ENCODE assay signal across 8 cellular contexts in the genomic region with DNA sequence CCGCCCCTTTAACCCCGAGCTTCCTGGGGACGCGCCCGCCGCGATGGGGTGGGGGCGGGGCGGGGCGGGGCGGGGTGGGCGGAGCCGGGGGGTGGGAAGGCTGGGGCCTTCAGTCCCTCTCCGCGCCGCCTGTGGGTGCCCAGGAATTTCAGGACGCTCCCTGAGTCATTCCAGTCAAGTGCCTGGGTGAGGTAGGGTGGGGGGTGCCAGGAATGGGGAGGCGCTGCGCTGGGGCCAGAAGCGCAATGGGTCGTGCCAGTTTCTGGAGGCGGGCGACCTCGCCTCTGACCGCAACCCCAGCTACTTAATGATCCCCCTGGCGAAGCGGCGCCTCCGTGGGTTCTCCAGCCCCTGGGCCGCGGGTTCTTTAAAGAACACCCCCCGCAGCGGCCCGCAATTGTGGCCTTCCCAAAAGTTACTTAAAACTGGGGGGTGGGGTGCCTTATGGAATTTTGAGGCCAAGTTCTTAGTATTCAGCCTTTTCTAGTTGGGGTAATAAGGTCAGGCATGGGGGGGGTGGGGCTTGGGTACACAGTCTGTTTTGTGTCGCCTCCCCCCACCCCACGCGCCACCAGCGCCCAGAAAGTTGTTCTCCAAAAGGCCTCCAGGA. TPM values are rescaled to one million over a fixed set of nuclear protein-coding genes. Genes with fewer than 3 reads are reported as not detected.
DNase-seq lines count a peak whose midpoint lies in the region; ATAC-seq, FAIRE-seq and TF ChIP-seq lines count a peak whose summit lies in the region.

No MANE protein-coding gene starts in this region.

- 0 to 1% methylated on average over 16 to 30 of the region's 38 CpGs for WGBS in body of pancreas, 2 donors

- ATAC-seq in body of pancreas (peak; percentile 48), GM18502 (IDR thresholded peaks at IDR 0.05; ENCODE audit: poor library complexity, unreplicated experiment) (no peak), HG03520 (IDR thresholded peaks at IDR 0.05; ENCODE audit: unreplicated experiment) (no peak)

- TF ChIP-seq CTCF in body of pancreas (IDR thresholded peaks at IDR 0.05): peak in 2 of 7 experiments; percentile 8 to 19

- H3K4me3 ChIP-seq in body of pancreas: peak overlapping the region in 1 of 2 donors; percentile 9

- peak overlapping the region; percentile 97 to 100 (median 99) for H3K27ac ChIP-seq in body of pancreas

- H3K9me3 ChIP-seq in body of pancreas: no peaks in the 10 kb centered on the region

- TF ChIP-seq POLR2A in body of pancreas (IDR thresholded peaks at IDR 0.05): peak; percentile 13 to 80 (median 62)

- DNase-seq in D341Med (ENCODE audit: low spot score): peak; percentile 82
- DNase-seq in HT-29 (ENCODE audit: low spot score): peak; percentile 93
- DNase-seq in RCC 7860 (ENCODE audit: low spot score): peak; percentile 92
- peak; percentile 90 to 95 (median 92) for DNase-seq in body of pancreas
- peak; percentile 61 for DNase-seq in iPS-NIHi11 (ENCODE audit: low spot score)
- DNase-seq in stimulated activated CD4-positive, alpha-beta T cell treated with anti-CD3 and anti-CD28 coated beads, Interleukin-2, amount 100 ng/mL, for 24 hours: peak; percentile 29 to 34

- FAIRE-seq in RCC 7860 (lab: Jason Lieb, UNC): peak; percentile 72

- H3K27me3 ChIP-seq in body of pancreas: no peaks in the 10 kb centered on the region

- no peaks in the 10 kb centered on the region for H3K36me3 ChIP-seq in body of pancreas (replicated peaks in 1 of 2; ENCODE audit: insufficient read depth in 1 of 2, low read depth in 2 of 2)

- intact Hi-C loops in body of pancreas (cut with DNase I): no loop called here

- H3K4me1 ChIP-seq in body of pancreas: peaks cover 77% of the 10 kb centered on the region

RNA-seq across cellular contexts. Expression of a gene that starts 0.8 kb away (rescaled TPM):
- total RNA-seq in HT-29 (2014; rRNA removed; shearing (Covaris generic)): 81.1 and 84.7 TPM in 2 replicates
- 100 to 1,000 TPM in 1 of 2 donors, 10 to 100 TPM in 1; 76.5 to 221 TPM for total RNA-seq in body of pancreas

Comparison
In these comparisons a context has a peak if more than half of its experiments do, and no peak if none do; other contexts are left out.
1. DNase-seq: peak in every context shown above with its lines; median percentile 93 in HT-29; 92 in body of pancreas; 92 in RCC 7860; 82 in D341Med; 61 in iPS-NIHi11; 32 in stimulated activated CD4-positive, alpha-beta T cell treated with anti-CD3 and anti-CD28 coated beads, Interleukin-2, amount 100 ng/mL, for 24 hours.